22 cellular contexts compared by ENCODE assay signal in genomic region chr3:186207515-186207914, GRCh38.
"Had no signal": no experiment of that assay in that cellular context is flagged by ENCODE, and none has a peak within 500 bp of the region (broad histone marks: within the 10 kb centered on the region; RNA-seq: fewer than 3 reads in every experiment).

No MANE protein-coding gene starts in this region.

- H3K4me3 ChIP-seq: body of pancreas, colonic mucosa, gastrocnemius medialis, heart left ventricle, left ventricle myocardium inferior, SK-N-MC, smooth muscle cell, tibial nerve, uterus had no signal

- H3K9me3 ChIP-seq: body of pancreas, colonic mucosa, gastrocnemius medialis, heart left ventricle, left ventricle myocardium inferior, neutrophil, tibial nerve, uterus had no signal

- H3K9ac ChIP-seq: parathyroid adenoma had no signal

- H3K36me3 ChIP-seq: colonic mucosa, gastrocnemius medialis, tibial nerve, uterus had no signal

- H2AFZ ChIP-seq: parathyroid adenoma had no signal

- DNase-seq: activated CD8-positive, alpha-beta memory T cell treated with anti-CD3 and anti-CD28 coated beads, Interleukin-2, amount 50 U/mL, for 48 hours; activated gamma-delta T cell treated with Interleukin-2 at 50 U/mL for 16 hours; activated naive CD8-positive, alpha-beta T cell treated with anti-CD3 and anti-CD28 coated beads, Interleukin-2, amount 10 ng/mL, durations not matched to agents 7 days and 5 days; central memory CD4-positive, alpha-beta T cell; colonic mucosa; erythroblast; gastrocnemius medialis; heart left ventricle; left ventricle myocardium inferior; mesendoderm; natural killer cell; stimulated activated CD4-positive, alpha-beta T cell treated with anti-CD3 and anti-CD28 coated beads, Interleukin-4, amount 100 ng/mL, for 4 hours; stimulated activated naive CD4-positive, alpha-beta T cell; uterus had no signal

- H3K4me1 ChIP-seq: colonic mucosa, parathyroid adenoma, uterus had no signal

- H3K36me3 Mint-ChIP-seq: activated naive CD8-positive, alpha-beta T cell treated with anti-CD3 and anti-CD28 coated beads, Interleukin-2, amount 10 ng/mL, durations not matched to agents 7 days and 5 days; natural killer cell had no signal

- H3K4me2 ChIP-seq: smooth muscle cell had no signal

- H3K27ac Mint-ChIP-seq: activated naive CD8-positive, alpha-beta T cell treated with anti-CD3 and anti-CD28 coated beads, Interleukin-2, amount 10 ng/mL, durations not matched to agents 7 days and 5 days; natural killer cell had no signal

- H3K79me2 ChIP-seq: parathyroid adenoma had no signal

- H3K27me3 ChIP-seq: body of pancreas, colonic mucosa, gastrocnemius medialis, heart left ventricle, neutrophil, tibial nerve, uterus had no signal

- H3K9me3 Mint-ChIP-seq: activated naive CD8-positive, alpha-beta T cell treated with anti-CD3 and anti-CD28 coated beads, Interleukin-2, amount 10 ng/mL, durations not matched to agents 7 days and 5 days; natural killer cell had no signal

- ATAC-seq: body of pancreas, gastrocnemius medialis, heart left ventricle, natural killer cell, sciatic nerve had no signal

- H3K4me1 Mint-ChIP-seq: natural killer cell had no signal

- H3K27ac ChIP-seq: body of pancreas, colonic mucosa, gastrocnemius medialis, left ventricle myocardium inferior, parathyroid adenoma, SK-N-MC, tibial nerve, uterus had no signal

- FAIRE-seq: TTC549 had no signal

- H3K4me3 Mint-ChIP-seq: activated naive CD8-positive, alpha-beta T cell treated with anti-CD3 and anti-CD28 coated beads, Interleukin-2, amount 10 ng/mL, durations not matched to agents 7 days and 5 days; natural killer cell had no signal
